ENCODE assay signal across 8 cellular contexts in the genomic region with DNA sequence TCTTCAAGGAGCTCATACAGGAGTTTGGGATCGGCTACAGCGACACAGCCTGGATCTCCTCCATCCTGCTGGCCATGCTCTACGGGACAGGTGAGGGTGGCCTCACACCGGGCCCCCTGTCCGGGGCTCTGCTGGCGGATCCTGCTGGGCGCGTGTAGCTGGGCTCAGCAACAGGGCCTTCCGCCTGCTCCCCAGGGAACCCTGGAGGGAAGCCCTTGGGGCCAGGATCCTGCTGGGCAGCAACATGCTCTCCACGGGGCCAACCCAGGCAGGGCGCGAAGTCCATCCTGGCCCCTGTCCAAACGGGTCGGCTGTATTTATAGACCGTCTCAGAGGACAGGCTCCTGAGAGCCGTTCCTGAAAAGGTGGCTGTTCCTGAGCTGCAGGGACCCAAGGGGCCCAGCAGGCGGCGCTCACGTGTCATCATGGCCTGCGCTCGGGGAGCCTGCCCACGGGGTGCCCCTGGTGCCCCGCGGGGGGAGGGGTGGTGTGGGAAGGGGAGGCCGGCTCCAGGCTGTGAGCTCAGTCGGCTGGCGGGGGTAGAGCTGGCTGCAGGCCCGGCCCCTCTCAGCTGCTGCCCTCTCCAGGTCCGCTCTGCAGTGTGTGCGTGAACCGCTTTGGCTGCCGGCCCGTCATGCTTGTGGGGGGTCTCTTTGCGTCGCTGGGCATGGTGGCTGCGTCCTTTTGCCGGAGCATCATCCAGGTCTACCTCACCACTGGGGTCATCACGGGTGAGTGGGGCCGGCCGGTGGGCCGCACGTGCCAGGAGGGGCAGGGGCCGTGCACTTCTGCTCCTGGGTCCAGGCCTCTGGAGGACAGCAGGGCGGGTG.
DNase-seq lines count a peak whose midpoint lies in the region; ATAC-seq and TF ChIP-seq lines count a peak whose summit lies in the region.

No MANE protein-coding gene starts in this region.

- TF ChIP-seq CTCF in WI38 (IDR thresholded peaks at IDR 0.05; ENCODE audit: low read depth, low read length) = peak; percentile 84

- DNase-seq in DMS53 (lab: John Stamatoyannopoulos, UW) (peak; percentile 88), NCI-H1092 (lab: John Stamatoyannopoulos, UW) (peak; percentile 86), T47D (ENCODE audit: low read depth in 1 of 2, low spot score in 1 of 2) (peak; percentile 82 to 87), kidney tubule cell (ENCODE audit: low spot score) (peak; percentile 70)
- DNase-seq in stimulated activated CD4-positive, alpha-beta T cell treated with anti-CD3 and anti-CD28 coated beads, Interleukin-4, amount 100 ng/mL, for 4 hours = peak; percentile 61 to 73

- ATAC-seq in GM18867 (IDR thresholded peaks at IDR 0.05; ENCODE audit: unreplicated experiment) (no peak), GM21390 (IDR thresholded peaks at IDR 0.05; ENCODE audit: unreplicated experiment) (no peak)

- H3K4me3 ChIP-seq in WI38 (ENCODE audit: low read depth, low read length) = no peak overlapping the region

- in situ Hi-C loops in T47D (cut with HindIII; ENCODE audit: low pct_unique_long_range_greater_than_20kb, low sequenced_read_pairs) = no loop called here
